Comparison of ENCODE assay signal across 1 cellular context in genomic region chr20:58839991-58840747, GRCh38.
TF ChIP-seq lines count a peak whose summit lies in the region.

No MANE protein-coding gene starts in this region.

TF ChIP-seq in HEK293, 187 proteins besides CTCF, POLR2A, EP300 and RAD21 (continued from another document):
- TF ChIP-seq, protein P1, sequence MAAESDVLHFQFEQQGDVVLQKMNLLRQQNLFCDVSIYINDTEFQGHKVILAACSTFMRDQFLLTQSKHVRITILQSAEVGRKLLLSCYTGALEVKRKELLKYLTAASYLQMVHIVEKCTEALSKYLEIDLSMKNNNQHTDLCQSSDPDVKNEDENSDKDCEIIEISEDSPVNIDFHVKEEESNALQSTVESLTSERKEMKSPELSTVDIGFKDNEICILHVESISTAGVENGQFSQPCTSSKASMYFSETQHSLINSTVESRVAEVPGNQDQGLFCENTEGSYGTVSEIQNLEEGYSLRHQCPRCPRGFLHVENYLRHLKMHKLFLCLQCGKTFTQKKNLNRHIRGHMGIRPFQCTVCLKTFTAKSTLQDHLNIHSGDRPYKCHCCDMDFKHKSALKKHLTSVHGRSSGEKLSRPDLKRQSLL (tag by site-specific recombination; IDR thresholded peaks at IDR 0.05) = peak; percentile 69; the same call in 1 of the 2 replicates
